ENCODE assay signal across 35 cellular contexts in the genomic region with DNA sequence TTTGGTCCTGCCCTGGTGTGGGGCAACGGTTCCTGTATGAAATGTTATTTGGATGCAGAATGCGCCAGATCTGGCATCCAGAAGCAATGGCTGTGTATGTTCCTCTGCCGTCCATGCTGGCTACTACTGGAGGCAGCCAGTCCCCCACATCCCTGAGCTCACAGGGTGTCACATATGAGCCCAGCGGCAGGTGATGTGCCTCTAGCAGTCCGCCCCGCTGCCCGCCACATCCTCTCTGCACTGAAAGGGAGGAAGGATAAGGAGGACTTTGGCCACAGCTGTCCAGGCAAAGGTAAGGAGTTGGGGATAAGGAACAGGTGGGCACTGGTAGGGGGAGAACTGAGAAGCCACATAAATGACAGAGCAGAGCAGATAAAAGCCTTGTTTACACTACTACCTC.
"Had no signal": no experiment of that assay in that cellular context is flagged by ENCODE, and none has a peak within 500 bp of the region (broad histone marks: within the 10 kb centered on the region; RNA-seq: fewer than 3 reads in every experiment).

No MANE protein-coding gene starts in this region.

- DNase-seq: Karpas-422, Kasumi-1, MG63, MM.1S, MV-4-11, NCI-H1048, NCI-H1092, NCI-H1092 treated with DMSO at 0.1 percent for 48 hours, NCI-H1105, NCI-H1105 treated with DMSO at 0.1 percent for 48 hours, NCI-H1417, NCI-H1417 treated with DMSO at 0.1 percent for 48 hours, NCI-H1436, NCI-H1436 treated with DMSO at 0.1 percent for 48 hours, NCI-H146, NCI-H1694, NCI-H1694 treated with DMSO at 0.1 percent for 48 hours, NCI-H187, NCI-H187 treated with DMSO at 0.1 percent for 48 hours, NCI-H1930, NCI-H2029, NCI-H2029 treated with DMSO at 0.1 percent for 48 hours, NCI-H2081, NCI-H2081 treated with DMSO at 0.1 percent for 48 hours, NCI-H2107, NCI-H2171, NCI-H2171 treated with DMSO at 0.1 percent for 48 hours, NCI-H2227 treated with DMSO at 0.1 percent for 48 hours, NCI-H226, NCI-H345, NCI-H446, NCI-H446 treated with DMSO at 0.1 percent for 48 hours, NCI-H510A, NCI-H510A treated with DMSO at 0.1 percent for 48 hours, NCI-H524 treated with DMSO at 0.1 percent for 48 hours had no signal

- H3K27me3 ChIP-seq: MG63 had no signal

- H3K9me3 ChIP-seq: MG63 had no signal

- H3K36me3 ChIP-seq: MG63 had no signal

- H3K4me3 ChIP-seq: MG63 had no signal
